9 cellular contexts compared by ENCODE assay signal in genomic region chr12:99911967-99912366, GRCh38.
DNase-seq lines count a peak whose midpoint lies in the region; ATAC-seq and TF ChIP-seq lines count a peak whose summit lies in the region.
"Had no signal": no experiment of that assay in that cellular context is flagged by ENCODE, and none has a peak within 500 bp of the region (broad histone marks: within the 10 kb centered on the region; RNA-seq: fewer than 3 reads in every experiment).

No MANE protein-coding gene starts in this region.

- H3K4me3 Mint-ChIP-seq in stimulated activated memory B cell treated with anti-CD40 and anti-IgM and Interleukin-4, amounts not matched to agents 10 μg/mL and 1 μg/mL and 100 μg/mL, for 72 hours: no peak overlapping the region

- no peaks in the 10 kb centered on the region for H3K27me3 ChIP-seq in vagina

- H3K27me3 Mint-ChIP-seq in stimulated activated memory B cell treated with anti-CD40 and anti-IgM and Interleukin-4, amounts not matched to agents 10 μg/mL and 1 μg/mL and 100 μg/mL, for 72 hours: no peaks in the 10 kb centered on the region

- no peaks in the 10 kb centered on the region for H3K36me3 Mint-ChIP-seq in stimulated activated memory B cell treated with anti-CD40 and anti-IgM and Interleukin-4, amounts not matched to agents 10 μg/mL and 1 μg/mL and 100 μg/mL, for 72 hours

- H3K4me1 ChIP-seq in vagina: no peaks in the 10 kb centered on the region

- H3K36me3 ChIP-seq in vagina: no peaks in the 10 kb centered on the region

- TF ChIP-seq CTCF in vagina (IDR thresholded peaks at IDR 0.05): no peak

- H3K9me3 ChIP-seq in vagina: no peaks in the 10 kb centered on the region

- no peak for TF ChIP-seq POLR2A in vagina (IDR thresholded peaks at IDR 0.05)

- ATAC-seq in GM19351 (IDR thresholded peaks at IDR 0.05; ENCODE audit: unreplicated experiment) (peak; percentile 82), HG02870 (IDR thresholded peaks at IDR 0.05; ENCODE audit: unreplicated experiment) (peak; percentile 84)
- ATAC-seq in stimulated activated memory B cell treated with anti-CD40 and anti-IgM and Interleukin-4, amounts not matched to agents 10 μg/mL and 1 μg/mL and 100 μg/mL, for 72 hours: no peak

- H3K9me3 Mint-ChIP-seq in stimulated activated memory B cell treated with anti-CD40 and anti-IgM and Interleukin-4, amounts not matched to agents 10 μg/mL and 1 μg/mL and 100 μg/mL, for 72 hours: no peaks in the 10 kb centered on the region

- H3K27ac ChIP-seq in vagina: peak overlapping the region; percentile 33

- peak overlapping the region in 1 of 2 donors; percentile 4 for H3K4me3 ChIP-seq in vagina

- DNase-seq in RPMI7951 (ENCODE audit: low read depth): peak; percentile 11
- DNase-seq in vagina (ENCODE audit: extremely low spot score in 2 of 2): no peak
- no peak for DNase-seq in NCI-H2227 treated with DMSO at 0.1 percent for 48 hours (lab: John Stamatoyannopoulos, UW)
- DNase-seq in NCI-H446 (lab: John Stamatoyannopoulos, UW): no peak
- DNase-seq: activated CD8-positive, alpha-beta memory T cell treated with anti-CD3 and anti-CD28 coated beads, Interleukin-2, amount 50 U/mL, for 4 hours; Right ventricle myocardium superior had no signal

- no peaks in the 10 kb centered on the region for H3K4me1 Mint-ChIP-seq in stimulated activated memory B cell treated with anti-CD40 and anti-IgM and Interleukin-4, amounts not matched to agents 10 μg/mL and 1 μg/mL and 100 μg/mL, for 72 hours

- intact Hi-C loops in vagina (cut with DNase I): no loop called here

- no peak overlapping the region for H3K27ac Mint-ChIP-seq in stimulated activated memory B cell treated with anti-CD40 and anti-IgM and Interleukin-4, amounts not matched to agents 10 μg/mL and 1 μg/mL and 100 μg/mL, for 72 hours
